In the genomic region with DNA sequence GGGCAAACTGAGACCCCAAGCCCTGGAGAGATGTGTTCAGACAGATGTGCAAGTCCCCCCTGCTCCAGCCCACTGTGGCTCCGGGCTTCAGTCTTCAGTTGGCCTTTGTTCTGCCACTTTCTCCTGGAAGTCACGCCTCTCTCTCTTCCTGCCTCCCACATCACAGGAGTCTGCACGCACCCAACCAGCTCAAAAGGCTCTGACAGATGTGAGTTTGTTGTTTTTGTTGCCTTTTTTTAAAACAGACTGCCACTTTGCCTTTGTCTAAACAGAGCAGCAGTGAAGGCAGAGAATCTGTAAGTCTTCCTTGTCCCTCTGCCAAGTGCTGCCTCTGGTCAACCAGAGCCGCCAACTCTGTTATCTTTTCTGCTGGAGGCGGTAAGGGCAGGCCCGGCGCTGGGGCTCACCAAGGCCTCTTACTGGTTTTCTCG, we compare ENCODE assay signal across 13 cellular contexts.
DNase-seq lines count a peak whose midpoint lies in the region; ATAC-seq and TF ChIP-seq lines count a peak whose summit lies in the region.
"Had no signal": no experiment of that assay in that cellular context is flagged by ENCODE, and none has a peak within 500 bp of the region (broad histone marks: within the 10 kb centered on the region; RNA-seq: fewer than 3 reads in every experiment).

No MANE protein-coding gene starts in this region.

- DNase-seq in HFF-Myc (ENCODE audit: extremely low read depth, low read depth) (peak; percentile 24), fibroblast of the aortic adventitia (ENCODE audit: low read depth) (peak; percentile 10), osteoblast (ENCODE audit: insufficient read length, low spot score, missing footprints) (peak; percentile 87), HEK293T (ENCODE audit: extremely low spot score) (no peak), NCI-H774 (lab: John Stamatoyannopoulos, UW) (no peak)
- DNase-seq: activated CD4-positive, alpha-beta T cell treated with anti-CD3 and anti-CD28 coated beads, Interleukin-2, amount 50 U/mL, for 4 hours; EL; NCI-H1105 treated with DMSO at 0.1 percent for 48 hours; stimulated activated naive CD8-positive, alpha-beta T cell treated with anti-CD3 and anti-CD28 coated beads, Interleukin-15, amount 100 ng/mL, for 72 hours had no signal

- peaks cover 24% of the 10 kb centered on the region for H3K4me1 ChIP-seq in osteoblast (ENCODE audit: insufficient read depth, low read length)
- H3K4me1 ChIP-seq: gastroesophageal sphincter had no signal

- H3K36me3 ChIP-seq in osteoblast (ENCODE audit: insufficient read depth, low read length), result no peaks in the 10 kb centered on the region
- H3K36me3 ChIP-seq: gastroesophageal sphincter had no signal

- H3K4me3 ChIP-seq in HFF-Myc (replicated peaks; ENCODE audit: low read depth, low read length) (no peak overlapping the region), fibroblast of the aortic adventitia (ENCODE audit: low read depth, low read length) (no peak overlapping the region), osteoblast (ENCODE audit: insufficient read depth, low read length) (no peak overlapping the region)
- H3K4me3 ChIP-seq: gastroesophageal sphincter had no signal

- no peaks in the 10 kb centered on the region for H3K9me3 ChIP-seq in osteoblast (ENCODE audit: low read depth, low read length)
- H3K9me3 ChIP-seq: gastroesophageal sphincter had no signal

- peak overlapping the region; percentile 37 for H3K4me2 ChIP-seq in osteoblast (ENCODE audit: insufficient read depth, low read length)

- CTCF ChIA-PET in HEK293T (lab: Yijun Ruan, JAX), result no interaction called here

- H3K27me3 ChIP-seq in osteoblast (ENCODE audit: insufficient read depth, low read length), result peaks cover 4% of the 10 kb centered on the region

- no peaks in the 10 kb centered on the region for H3K79me2 ChIP-seq in osteoblast (ENCODE audit: insufficient read depth, low read length)

- H2AFZ ChIP-seq in osteoblast (ENCODE audit: low read length), result no peak overlapping the region

- POLR2A ChIA-PET in HEK293T (lab: Yijun Ruan, JAX), result no interaction called here

- H4K20me1 ChIP-seq in osteoblast (ENCODE audit: insufficient read depth, low read length), result no peaks in the 10 kb centered on the region

- no peak for TF ChIP-seq CTCF in HFF-Myc (IDR thresholded peaks at IDR 0.05; ENCODE audit: low read depth, low read length, missing control alignments)
- TF ChIP-seq CTCF in fibroblast of the aortic adventitia (IDR thresholded peaks at IDR 0.05; ENCODE audit: insufficient read depth, low read length), result no peak
- TF ChIP-seq CTCF in osteoblast (IDR thresholded peaks at IDR 0.05; ENCODE audit: extremely low read depth, low read depth, low read length), result no peak

- ATAC-seq in SK-N-SH treated with all-trans-retinoic acid at 6 μM for 48 hours (peak; percentile 51; the same call in 1 of the 3 replicates), HG02642 (IDR thresholded peaks at IDR 0.05; ENCODE audit: poor library complexity, unreplicated experiment) (no peak), HG03045 (IDR thresholded peaks at IDR 0.05; ENCODE audit: unreplicated experiment) (no peak)
- ATAC-seq: gastroesophageal sphincter; stimulated activated naive CD8-positive, alpha-beta T cell treated with anti-CD3 and anti-CD28 coated beads, Interleukin-15, amount 100 ng/mL, for 72 hours had no signal

- no peak overlapping the region for H3K27ac ChIP-seq in osteoblast (ENCODE audit: low read depth, low read length)
- H3K27ac ChIP-seq: gastroesophageal sphincter had no signal

TF ChIP-seq in SK-N-SH treated with all-trans-retinoic acid at 6 μM for 48 hours, 23 proteins besides CTCF, POLR2A, EP300 and RAD21 (continues in another document):
- TF ChIP-seq CSRNP3 (CRISPR knock-in tag; IDR thresholded peaks at IDR 0.05) (no peak), PPARA (CRISPR knock-in tag; IDR thresholded peaks at IDR 0.05; ENCODE audit: borderline replicate concordance) (no peak), POU6F1 (CRISPR knock-in tag; IDR thresholded peaks at IDR 0.05; ENCODE audit: borderline replicate concordance, low read depth) (no peak), RARB (CRISPR knock-in tag; IDR thresholded peaks at IDR 0.05) (no peak)
- TF ChIP-seq, protein P1, sequence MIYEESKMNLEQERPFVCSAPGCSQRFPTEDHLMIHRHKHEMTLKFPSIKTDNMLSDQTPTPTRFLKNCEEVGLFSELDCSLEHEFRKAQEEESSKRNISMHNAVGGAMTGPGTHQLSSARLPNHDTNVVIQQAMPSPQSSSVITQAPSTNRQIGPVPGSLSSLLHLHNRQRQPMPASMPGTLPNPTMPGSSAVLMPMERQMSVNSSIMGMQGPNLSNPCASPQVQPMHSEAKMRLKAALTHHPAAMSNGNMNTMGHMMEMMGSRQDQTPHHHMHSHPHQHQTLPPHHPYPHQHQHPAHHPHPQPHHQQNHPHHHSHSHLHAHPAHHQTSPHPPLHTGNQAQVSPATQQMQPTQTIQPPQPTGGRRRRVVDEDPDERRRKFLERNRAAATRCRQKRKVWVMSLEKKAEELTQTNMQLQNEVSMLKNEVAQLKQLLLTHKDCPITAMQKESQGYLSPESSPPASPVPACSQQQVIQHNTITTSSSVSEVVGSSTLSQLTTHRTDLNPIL (CRISPR knock-in tag; IDR thresholded peaks at IDR 0.05; ENCODE audit: low read depth), result no peak

TF ChIP-seq in HEK293T, 16 proteins besides CTCF, POLR2A, EP300 and RAD21:
- TF ChIP-seq SP1 (IDR thresholded peaks at IDR 0.05) (no peak), HDGF (IDR thresholded peaks at IDR 0.05; ENCODE audit: borderline replicate concordance) (no peak), CTBP1 (IDR thresholded peaks at IDR 0.05; ENCODE audit: borderline replicate concordance) (no peak)

Comparison
In these comparisons a context has a peak if more than half of its experiments do, and no peak if none do; other contexts are left out.
1. DNase-seq: peak in HFF-Myc (single experiment), fibroblast of the aortic adventitia (single experiment) and osteoblast (single experiment); none in HEK293T (single experiment) and NCI-H774 (single experiment).